9 cellular contexts compared by ENCODE assay signal in the genomic region with DNA sequence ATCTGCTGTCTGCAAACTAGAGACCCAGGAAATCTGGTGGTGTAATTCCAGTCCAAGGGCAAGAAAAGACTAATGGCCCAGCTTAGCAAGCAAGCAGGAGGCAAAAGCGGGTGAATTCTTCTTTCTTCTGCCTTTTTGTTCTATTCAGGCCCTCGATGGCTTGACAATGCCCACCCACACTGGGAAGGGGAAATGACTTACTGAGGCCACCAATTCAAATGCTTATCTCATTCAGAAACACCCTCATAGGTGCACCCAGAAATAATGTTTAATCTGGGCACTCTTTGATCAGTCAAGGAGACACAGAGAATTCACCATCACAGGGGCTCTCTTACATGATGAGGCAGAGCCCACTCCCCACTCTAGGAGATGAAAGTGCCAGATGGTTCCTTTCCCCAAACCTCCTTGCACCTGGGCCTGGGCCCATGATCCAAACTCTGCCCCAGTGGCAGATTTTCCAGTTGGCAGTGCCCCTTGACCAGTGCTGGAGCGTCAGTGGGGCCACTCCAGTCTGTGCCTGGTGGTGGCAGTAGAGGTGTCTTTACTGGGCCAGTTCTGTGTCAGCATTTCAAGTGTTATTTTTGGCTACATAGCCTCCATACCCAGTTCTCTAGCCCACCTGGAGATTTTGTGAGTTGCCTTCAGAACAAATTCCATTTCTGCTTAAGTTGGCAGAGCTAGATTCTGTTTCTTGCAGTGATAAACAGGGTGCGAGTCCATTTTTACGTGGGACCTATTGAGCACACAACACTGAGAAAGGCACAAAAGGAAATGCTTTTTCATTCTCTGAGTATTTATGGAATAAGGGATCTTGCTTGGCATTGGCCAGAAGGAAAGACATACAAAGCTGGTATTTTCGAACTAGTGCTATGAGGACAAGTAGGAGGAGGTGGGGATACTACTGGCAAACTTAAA. TPM values are rescaled to one million over a fixed set of nuclear protein-coding genes. Genes with fewer than 3 reads are reported as not detected.
DNase-seq lines count a peak whose midpoint lies in the region; ATAC-seq and TF ChIP-seq lines count a peak whose summit lies in the region.
"Had no signal": no experiment of that assay in that cellular context is flagged by ENCODE, and none has a peak within 500 bp of the region (broad histone marks: within the 10 kb centered on the region; RNA-seq: fewer than 3 reads in every experiment).

No MANE protein-coding gene starts in this region.

- TF ChIP-seq POLR2A in transverse colon (IDR thresholded peaks at IDR 0.05), result no peak

- no peak overlapping the region for H3K4me3 ChIP-seq in DOHH2 (ENCODE audit: low read length)
- no peak overlapping the region for H3K4me3 ChIP-seq in retinal pigment epithelial cell (ENCODE audit: low read length)
- H3K4me3 ChIP-seq in transverse colon, result no peak overlapping the region
- H3K4me3 ChIP-seq: SK-N-MC had no signal

- H3K9me3 ChIP-seq in DOHH2 (ENCODE audit: control insufficient read depth, insufficient read depth, low read length) (no peaks in the 10 kb centered on the region), transverse colon (no peaks in the 10 kb centered on the region)

- H3K4me2 ChIP-seq in DOHH2 (ENCODE audit: low read length), result no peak overlapping the region

- intact Hi-C loops in transverse colon (cut with DNase I; ENCODE audit: low total_unique reads), result no loop called here

- peak; percentile 53 for TF ChIP-seq CTCF in DOHH2 (IDR thresholded peaks at IDR 0.05; ENCODE audit: low read depth, low read length, poor library complexity, severe bottlenecking)
- peak; percentile 67 for TF ChIP-seq CTCF in retinal pigment epithelial cell (conservative IDR thresholded peaks at IDR 0.05; ENCODE audit: low read depth, low read length)
- TF ChIP-seq CTCF in transverse colon (IDR thresholded peaks at IDR 0.05), result peak in 2 of 5 experiments; percentile 11 to 17

- H3K4me1 ChIP-seq in DOHH2 (ENCODE audit: control insufficient read depth, low read length) (no peaks in the 10 kb centered on the region), transverse colon (no peaks in the 10 kb centered on the region)

- WGBS in transverse colon (ENCODE audit: low coverage in 1 of 2), 2 donors, result 58 to 60% methylated on average over 3 to 6 of the region's 6 CpGs

- no peak overlapping the region for H3K27ac ChIP-seq in DOHH2 (ENCODE audit: low read depth, low read length)
- H3K27ac ChIP-seq in transverse colon, result no peak overlapping the region
- H3K27ac ChIP-seq: SK-N-MC had no signal

- in situ Hi-C loops in T47D (cut with HindIII; ENCODE audit: low pct_unique_long_range_greater_than_20kb, low sequenced_read_pairs), result no loop called here
- in situ Hi-C loops in transverse colon (cut with MboI; ENCODE audit: low pct_ligation_motif_present in 1 of 4, low pct_unique_long_range_greater_than_20kb in 1 of 4, low sequenced_read_pairs in 3 of 4), result loop anchor here in 2 of 4 donors (25.0 kb wide), 1 partner anchor 89 kb away; no protein-coding TSS in a partner anchor

- TF ChIP-seq EP300 in transverse colon (IDR thresholded peaks at IDR 0.05; ENCODE audit: low read depth), result no peak

- H3K79me2 ChIP-seq in DOHH2 (ENCODE audit: control insufficient read depth, low read length), result no peaks in the 10 kb centered on the region

- no peaks in the 10 kb centered on the region for H3K9me2 ChIP-seq in DOHH2 (replicated peaks; ENCODE audit: control insufficient read depth, low read length)

- peak; percentile 75 for ATAC-seq in GM19438 (IDR thresholded peaks at IDR 0.05; ENCODE audit: low read depth, unreplicated experiment)

- H3K36me3 ChIP-seq in DOHH2 (ENCODE audit: control insufficient read depth, low read length) (no peaks in the 10 kb centered on the region), transverse colon (no peaks in the 10 kb centered on the region)

- peaks cover 35% of the 10 kb centered on the region for H3K27me3 ChIP-seq in DOHH2 (ENCODE audit: control insufficient read depth, low read length)
- H3K27me3 ChIP-seq in transverse colon, result peaks cover 34% of the 10 kb centered on the region

- DNase-seq in HT-29 (ENCODE audit: low spot score) (peak; percentile 51), T47D (ENCODE audit: low read depth in 1 of 2, low spot score in 1 of 2) (peak; percentile 33 to 56), retinal pigment epithelial cell (ENCODE audit: low read depth) (no peak), ecto neural progenitor cell (ENCODE audit: low spot score) (no peak), LoVo (ENCODE audit: low spot score) (no peak), transverse colon (no peak)

- H3F3A ChIP-seq in DOHH2 (ENCODE audit: control insufficient read depth, insufficient read depth), result no peaks in the 10 kb centered on the region

- H4K20me1 ChIP-seq in DOHH2 (ENCODE audit: control insufficient read depth, insufficient read depth, low read depth, low read length), result no peaks in the 10 kb centered on the region

RNA-seq across cellular contexts. Expression of a gene that starts 7.5 kb away (rescaled TPM):
- total RNA-seq in HT-29 (2014; rRNA removed; shearing (Covaris generic)), result not detected in 2 replicates
- under 1 TPM in 2 of 4 donors, not detected in 2; 0.16 to 0.27 TPM for total RNA-seq in transverse colon

RNA-seq across cellular contexts. Expression of a gene that starts 32.9 kb away (rescaled TPM):
- total RNA-seq in HT-29 (2014; rRNA removed; shearing (Covaris generic)), result 2.6 and 2.8 TPM in 2 replicates
- total RNA-seq in transverse colon, result 1 to 10 TPM in 3 of 4 donors, under 1 TPM in 1; 0.60 to 5.6 (median 3.9) TPM

Comparison
In these comparisons a context has a peak if more than half of its experiments do, and no peak if none do; other contexts are left out.
1. DNase-seq: peak in HT-29 (single experiment) and T47D (2 of 2); none in retinal pigment epithelial cell (single experiment), ecto neural progenitor cell (single experiment), LoVo (single experiment) and transverse colon (single experiment).